ENCODE assay signal across 30 cellular contexts in genomic region chr9:98385751-98386150, GRCh38.
"Had no signal": no experiment of that assay in that cellular context is flagged by ENCODE, and none has a peak within 500 bp of the region (broad histone marks: within the 10 kb centered on the region; RNA-seq: fewer than 3 reads in every experiment).

No MANE protein-coding gene starts in this region.

- H3K9me3 Mint-ChIP-seq: activated T-cell treated with anti-CD3 and anti-CD28 coated beads, Interleukin-2, amount 50 U/mL, for 4 hours; central memory CD8-positive, alpha-beta T cell; T-cell had no signal

- H3K27ac Mint-ChIP-seq: activated CD8-positive, alpha-beta T cell treated with anti-CD3 and anti-CD28 coated beads, Interleukin-2, amount 10 ng/mL, durations not matched to agents 7 days and 5 days; activated naive CD8-positive, alpha-beta T cell; brain; T-cell had no signal

- H3K27me3 Mint-ChIP-seq: activated naive CD8-positive, alpha-beta T cell; brain; T-cell had no signal

- DNase-seq: activated CD4-positive, alpha-beta T cell treated with anti-CD3 and anti-CD28 coated beads for 48 hours; activated CD4-positive, alpha-beta T cell treated with anti-CD3 and anti-CD28 coated beads, Interleukin-2, amount 50 U/mL, for 4 hours; activated CD4-positive, CD25-positive, alpha-beta regulatory T cell treated with anti-CD3 and anti-CD28 coated beads, Interleukin-2, amount 50 U/mL, for 72 hours; activated CD8-positive, alpha-beta T cell treated with anti-CD3 and anti-CD28 coated beads, Interleukin-2, amount 10 ng/mL, durations not matched to agents 7 days and 5 days; activated effector memory CD4-positive, alpha-beta T cell treated with anti-CD3 and anti-CD28 coated beads, Interleukin-2, amount 50 U/mL, for 16 hours; activated naive CD4-positive, alpha-beta T cell treated with Interleukin-2 at 50 U/mL for 16 hours; activated T-cell treated with anti-CD3 and anti-CD28 coated beads, Interleukin-2, amount 50 U/mL, for 4 hours; amygdala; MG63; MV-4-11; NCI-H1092 treated with DMSO at 0.1 percent for 48 hours; NCI-H1417 treated with DMSO at 0.1 percent for 48 hours; NCI-H1694; NCI-H2029; NCI-H2107; NCI-H2171 treated with DMSO at 0.1 percent for 48 hours; NCI-H226; NCI-H526; NCI-H82; OCI-M1; RPMI8226; T-cell; T-helper 2 cell; WERI-Rb-1 had no signal

- ATAC-seq: activated CD8-positive, alpha-beta T cell treated with anti-CD3 and anti-CD28 coated beads, Interleukin-2, amount 10 ng/mL, durations not matched to agents 7 days and 5 days; activated T-cell treated with anti-CD3 and anti-CD28 coated beads, Interleukin-2, amount 50 U/mL, for 4 hours; Panc1; Right ventricle myocardium inferior; T-cell had no signal

- H3K27me3 ChIP-seq: MG63 had no signal

- H3K27ac ChIP-seq: SK-N-MC, WERI-Rb-1 had no signal

- H3K4me1 Mint-ChIP-seq: central memory CD8-positive, alpha-beta T cell; T-cell had no signal

- H3K4me3 ChIP-seq: MG63, SK-N-MC had no signal

- H3K4me3 Mint-ChIP-seq: activated CD8-positive, alpha-beta T cell treated with anti-CD3 and anti-CD28 coated beads, Interleukin-2, amount 10 ng/mL, durations not matched to agents 7 days and 5 days; activated naive CD8-positive, alpha-beta T cell; activated T-cell treated with anti-CD3 and anti-CD28 coated beads, Interleukin-2, amount 50 U/mL, for 4 hours; brain; central memory CD8-positive, alpha-beta T cell; T-cell had no signal

- H3K36me3 Mint-ChIP-seq: activated naive CD8-positive, alpha-beta T cell; T-cell had no signal
